In the genomic region with DNA sequence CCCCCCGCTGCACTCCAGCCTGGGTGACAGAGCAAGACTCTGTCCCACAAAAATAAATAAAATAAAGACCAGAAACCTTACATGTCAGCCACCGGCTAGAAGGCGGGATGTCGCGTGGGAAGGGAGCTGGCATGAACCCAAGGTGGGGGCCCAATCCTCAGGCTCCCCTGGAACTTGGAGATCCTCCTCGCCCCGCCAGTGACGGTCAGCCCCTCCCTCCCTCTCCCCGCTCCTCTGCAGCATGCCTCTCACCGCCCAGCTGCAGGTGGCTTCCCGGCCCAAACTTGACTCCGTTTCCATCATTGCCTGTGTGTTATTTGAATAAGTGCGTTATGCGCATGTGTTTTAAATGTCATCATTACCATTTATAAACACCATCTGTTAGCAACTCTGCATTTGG, we compare ENCODE assay signal across 10 cellular contexts. TPM values are rescaled to one million over a fixed set of nuclear protein-coding genes. Genes with fewer than 3 reads are reported as not detected.
"Had no signal": no experiment of that assay in that cellular context is flagged by ENCODE, and none has a peak within 500 bp of the region (broad histone marks: within the 10 kb centered on the region; RNA-seq: fewer than 3 reads in every experiment).

No MANE protein-coding gene starts in this region.

RNA-seq across cellular contexts. Expression of a gene that starts 7.3 kb away (rescaled TPM):
- total RNA-seq: activated naive CD4-positive, alpha-beta T cell treated with anti-CD3 and anti-CD28 coated beads for 36 hours; activated naive CD8-positive, alpha-beta T cell treated with anti-CD3 and anti-CD28 coated beads for 36 hours; aorta; ascending aorta; astrocyte; body of pancreas; bronchial epithelial cell; cardiac septum; chondrocyte had no signal
- polyA plus RNA-seq: cardiac muscle cell had no signal
